In the genomic region with DNA sequence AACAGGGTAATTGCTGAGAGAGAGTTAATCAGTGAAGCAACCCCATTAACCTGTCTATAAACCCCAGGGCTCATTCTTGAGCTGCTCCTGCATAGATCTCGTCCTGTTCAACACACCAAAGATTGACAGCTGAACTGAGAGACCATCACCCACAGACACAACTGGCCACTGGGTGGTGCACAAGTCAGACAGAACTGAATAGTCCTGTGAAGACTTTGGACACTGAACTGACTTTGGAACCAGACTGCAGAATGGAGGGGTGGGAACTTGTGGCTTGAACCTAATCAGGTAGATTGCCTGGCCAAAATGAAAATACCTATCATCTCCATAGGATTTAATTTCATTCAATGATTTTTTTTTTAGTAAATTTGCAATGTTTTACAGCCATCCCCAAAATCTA, we compare ENCODE assay signal across 8 cellular contexts. TPM values are rescaled to one million over a fixed set of nuclear protein-coding genes. Genes with fewer than 3 reads are reported as not detected.
DNase-seq lines count a peak whose midpoint lies in the region; ATAC-seq and TF ChIP-seq lines count a peak whose summit lies in the region.
"Not testable (repeated sequence)": the region's sequence is repeated elsewhere in the genome, so short reads cannot be mapped to it uniquely, and the experiment has no call there.

No MANE protein-coding gene starts in this region.

- not testable (repeated sequence) for DNase-seq in AG09309 (ENCODE audit: low read depth); epithelial cell of proximal tubule (ENCODE audit: low read depth)
- peak; percentile 28 for DNase-seq in NAMALWA (ENCODE audit: low spot score)
- peak in 1 of 10 donors; percentile 1 for DNase-seq in naive thymus-derived CD8-positive, alpha-beta T cell

- POLR2A ChIA-PET in naive thymus-derived CD8-positive, alpha-beta T cell (lab: Charles Lee): not testable (repeated sequence)

- H3K36me3 Mint-ChIP-seq in naive thymus-derived CD8-positive, alpha-beta T cell: not testable (repeated sequence)

- TF ChIP-seq CTCF in AG09309 (IDR thresholded peaks at IDR 0.05; ENCODE audit: control insufficient read depth, insufficient read depth, low read depth, low read length, missing control alignments) (peak; percentile 5), epithelial cell of proximal tubule (conservative IDR thresholded peaks at IDR 0.05; ENCODE audit: low read depth, low read length) (peak; percentile 2)

- H3K9me3 Mint-ChIP-seq in naive thymus-derived CD8-positive, alpha-beta T cell: not testable (repeated sequence)

- H3K27me3 Mint-ChIP-seq in naive thymus-derived CD8-positive, alpha-beta T cell: not testable (repeated sequence)

- not testable (repeated sequence) for H3K4me1 Mint-ChIP-seq in naive thymus-derived CD8-positive, alpha-beta T cell

- not testable (repeated sequence) for H3K27ac Mint-ChIP-seq in naive thymus-derived CD8-positive, alpha-beta T cell

- H3K4me3 ChIP-seq in AG09309 (ENCODE audit: control insufficient read depth, low read depth, low read length); epithelial cell of proximal tubule (ENCODE audit: low read depth, low read length): not testable (repeated sequence)

- ATAC-seq in GM18909 (IDR thresholded peaks at IDR 0.05; ENCODE audit: poor library complexity, unreplicated experiment): peak; percentile 78
- peak; percentile 89 for ATAC-seq in GM21619 (IDR thresholded peaks at IDR 0.05; ENCODE audit: unreplicated experiment)
- ATAC-seq in HG03095 (IDR thresholded peaks at IDR 0.05; ENCODE audit: unreplicated experiment): peak; percentile 68
- peak; percentile 44 to 48 for ATAC-seq in activated CD4-positive, CD25-positive, alpha-beta regulatory T cell treated with anti-CD3 and anti-CD28 coated beads, Interleukin-2, amount 50 U/mL, for 24 hours
- ATAC-seq in naive thymus-derived CD8-positive, alpha-beta T cell: peak; percentile 59 to 83

- not testable (repeated sequence) for H3K4me3 Mint-ChIP-seq in naive thymus-derived CD8-positive, alpha-beta T cell

RNA-seq across cellular contexts. Expression of a gene that starts 29.3 kb away (rescaled TPM):
- 40.5 and 41.0 TPM in 2 replicates for total RNA-seq in epithelial cell of proximal tubule
- 10 to 100 TPM; 86.1 to 96.8 TPM for total RNA-seq in naive thymus-derived CD8-positive, alpha-beta T cell
- 10 to 100 TPM in 2 of 3 donors, 1 to 10 TPM in 1; 7.9 to 15.6 (median 12.8) TPM for polyA plus RNA-seq in naive thymus-derived CD8-positive, alpha-beta T cell
